ENCODE assay signal across 21 cellular contexts in genomic region chr10:117284726-117285494, GRCh38. TPM values are rescaled to one million over a fixed set of nuclear protein-coding genes. Genes with fewer than 3 reads are reported as not detected.
DNase-seq lines count a peak whose midpoint lies in the region; ATAC-seq, FAIRE-seq and TF ChIP-seq lines count a peak whose summit lies in the region.
"Had no signal": no experiment of that assay in that cellular context is flagged by ENCODE, and none has a peak within 500 bp of the region (broad histone marks: within the 10 kb centered on the region; RNA-seq: fewer than 3 reads in every experiment).

No MANE protein-coding gene starts in this region.

- H4K20me1 ChIP-seq in DND-41 (ENCODE audit: insufficient read depth, low read length) (no peaks in the 10 kb centered on the region), endothelial cell of umbilical vein (replicated peaks; ENCODE audit: control insufficient read depth, extremely low read depth, insufficient read depth, low read length) (no peaks in the 10 kb centered on the region)

- no peak for TF ChIP-seq POLR2A in endothelial cell of umbilical vein (IDR thresholded peaks at IDR 0.05; ENCODE audit: low read depth, low read length)

- no peaks in the 10 kb centered on the region for H3K9me3 ChIP-seq in DND-41 (ENCODE audit: insufficient read depth, low read length, severe bottlenecking)
- no peaks in the 10 kb centered on the region for H3K9me3 ChIP-seq in endothelial cell of umbilical vein (replicated peaks; ENCODE audit: control insufficient read depth, insufficient read depth, low read length)
- H3K9me3 ChIP-seq in neutrophil = no peaks in the 10 kb centered on the region
- H3K9me3 ChIP-seq: BE2C had no signal

- H3K4me1 ChIP-seq in DND-41 (ENCODE audit: insufficient read depth, low read length) (no peaks in the 10 kb centered on the region), endothelial cell of umbilical vein (ENCODE audit: control insufficient read depth, extremely low read depth, insufficient read depth, low read length) (no peaks in the 10 kb centered on the region), neutrophil (ENCODE audit: control insufficient read depth in 1 of 2, insufficient read depth in 1 of 2, low read depth in 1 of 2, low read length in 1 of 2) (no peaks in the 10 kb centered on the region)
- H3K4me1 ChIP-seq: BE2C had no signal

- CTCF ChIA-PET in endothelial cell of umbilical vein (lab: Charles Lee) = interaction anchor here (1.2 kb wide), 1 partner anchor 34 kb away, joined by 3 read pairs; no protein-coding TSS in a partner anchor

- intact Hi-C loops in endothelial cell of umbilical vein (cut with micrococcal nuclease) = no loop called here

- no TSS peak for BruUV-seq in endothelial cell of umbilical vein (replicated peaks; lab: Mats Ljungman, UMichigan)

- TF ChIP-seq CTCF in DND-41 (IDR thresholded peaks at IDR 0.05; ENCODE audit: borderline replicate concordance, extremely low read depth, low read length, poor library complexity, severe bottlenecking) (no peak), endothelial cell of umbilical vein (IDR thresholded peaks at IDR 0.05; ENCODE audit: extremely low read depth in 1 of 2, insufficient read depth in 1 of 2, low read depth in 1 of 2, low read length in 2 of 2) (no peak), neutrophil (IDR thresholded peaks at IDR 0.05) (no peak)

- H3K27ac ChIP-seq in DND-41 (ENCODE audit: low read length) (no peak overlapping the region), endothelial cell of umbilical vein (ENCODE audit: insufficient read depth, low read depth, low read length) (no peak overlapping the region), neutrophil (peak overlapping the region; percentile 46)
- H3K27ac ChIP-seq: HL-60 had no signal

- H2AFZ ChIP-seq in DND-41 (ENCODE audit: low read depth, low read length) = no peak overlapping the region
- no peak overlapping the region for H2AFZ ChIP-seq in endothelial cell of umbilical vein (ENCODE audit: low read depth, low read length)
- H2AFZ ChIP-seq: GM23338 had no signal

- H3K9me1 ChIP-seq in endothelial cell of umbilical vein (replicated peaks; ENCODE audit: control insufficient read depth, extremely low read depth, insufficient read depth, low read length) = no peaks in the 10 kb centered on the region

- H3K4me3 ChIP-seq in DND-41 (ENCODE audit: low read depth in 1 of 2, low read length in 2 of 2) (no peak overlapping the region), endothelial cell of umbilical vein (replicated peaks in 1 of 3; ENCODE audit: insufficient read depth in 1 of 3, low read depth in 1 of 3, low read length in 3 of 3) (no peak overlapping the region), neutrophil (ENCODE audit: low read depth in 1 of 2, low read length in 1 of 2) (no peak overlapping the region)
- peak overlapping the region; percentile 17 for H3K4me3 ChIP-seq in Jurkat, Clone E6-1 (ENCODE audit: low read length)
- H3K4me3 ChIP-seq: GM23338 had no signal

- H3K4me2 ChIP-seq in DND-41 (ENCODE audit: insufficient read depth, low read length) (no peak overlapping the region), endothelial cell of umbilical vein (ENCODE audit: insufficient read depth, low read length) (no peak overlapping the region)
- H3K4me2 ChIP-seq: GM23338 had no signal

- DNase-seq in DND-41 (peak; percentile 33), endothelial cell of umbilical vein (ENCODE audit: low read depth, low spot score) (no peak), DMS53 (lab: John Stamatoyannopoulos, UW) (no peak), DMS 273 (lab: John Stamatoyannopoulos, UW; ENCODE audit: unreplicated experiment) (no peak)
- peak; percentile 92 for DNase-seq in Jurkat, Clone E6-1 (ENCODE audit: low read depth, low spot score)
- DNase-seq: ACHN; BE2C; C1 segment of cervical spinal cord; CD4-positive, alpha-beta memory T cell; HCEC 1CT; IMR-90; KBM-7 had no signal

- H3K79me2 ChIP-seq in DND-41 (ENCODE audit: insufficient read depth, low read length) = no peaks in the 10 kb centered on the region
- no peaks in the 10 kb centered on the region for H3K79me2 ChIP-seq in endothelial cell of umbilical vein (ENCODE audit: control insufficient read depth, insufficient read depth, low read length)

- POLR2A ChIA-PET in endothelial cell of umbilical vein (lab: Charles Lee) = no interaction called here

- dilution Hi-C loops in endothelial cell of umbilical vein (cut with MboI; ENCODE audit: extremely low pct_ligation_motif_present, low sequenced_read_pairs) = no loop called here

- ATAC-seq in DND-41 (ENCODE audit: insufficient read depth, low read depth) = peak; percentile 39; the same call in 1 of the 3 replicates
- ATAC-seq in HG03442 (IDR thresholded peaks at IDR 0.05; ENCODE audit: unreplicated experiment) = no peak
- ATAC-seq: GM23338 had no signal

- H3K9ac ChIP-seq in DND-41 (ENCODE audit: low read depth, low read length) (no peak overlapping the region), endothelial cell of umbilical vein (replicated peaks; ENCODE audit: extremely low read depth, insufficient read depth, low read length) (no peak overlapping the region)

- peak; percentile 4 for FAIRE-seq in endothelial cell of umbilical vein (lab: Jason Lieb, UNC)
- FAIRE-seq: A204.1, G401.6, GM12892, H54 had no signal

- no peaks in the 10 kb centered on the region for H3K27me3 ChIP-seq in DND-41 (ENCODE audit: insufficient read depth, low read length, poor library complexity)
- H3K27me3 ChIP-seq in endothelial cell of umbilical vein (ENCODE audit: control insufficient read depth in 2 of 2, insufficient read depth in 2 of 2, low read length in 2 of 2) = no peaks in the 10 kb centered on the region
- H3K27me3 ChIP-seq in neutrophil = no peaks in the 10 kb centered on the region
- H3K27me3 ChIP-seq: BE2C had no signal

- H3K36me3 ChIP-seq in DND-41 (ENCODE audit: insufficient read depth, low read length) = peaks cover 66% of the 10 kb centered on the region
- H3K36me3 ChIP-seq in endothelial cell of umbilical vein (ENCODE audit: control insufficient read depth in 2 of 2, extremely low read depth in 1 of 2, insufficient read depth in 2 of 2, low read length in 2 of 2) = peaks cover 3 to 6% of the 10 kb centered on the region in 2 experiments
- peaks cover 58% of the 10 kb centered on the region for H3K36me3 ChIP-seq in neutrophil

TF ChIP-seq in endothelial cell of umbilical vein, 7 proteins besides CTCF, POLR2A, EP300 and RAD21:
- TF ChIP-seq GATA2 (IDR thresholded peaks at IDR 0.05; ENCODE audit: insufficient read depth, insufficient read length, low read depth, low read length) (no peak), EZH2 (IDR thresholded peaks at IDR 0.05; ENCODE audit: borderline replicate concordance, low read depth, low read length, severe bottlenecking) (no peak), FOS (IDR thresholded peaks at IDR 0.05; ENCODE audit: borderline replicate concordance, insufficient read depth, low read length) (no peak), POLR2AphosphoS5 (IDR thresholded peaks at IDR 0.05; ENCODE audit: insufficient read depth, low read depth, low read length) (no peak), JUN (IDR thresholded peaks at IDR 0.05; ENCODE audit: borderline replicate concordance, insufficient read depth, insufficient read length, low read depth) (no peak), MYC (IDR thresholded peaks at IDR 0.05; ENCODE audit: low read depth, low read length) (no peak)
- TF ChIP-seq, protein P1, sequence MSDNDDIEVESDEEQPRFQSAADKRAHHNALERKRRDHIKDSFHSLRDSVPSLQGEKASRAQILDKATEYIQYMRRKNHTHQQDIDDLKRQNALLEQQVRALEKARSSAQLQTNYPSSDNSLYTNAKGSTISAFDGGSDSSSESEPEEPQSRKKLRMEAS (IDR thresholded peaks at IDR 0.05; ENCODE audit: insufficient read depth, insufficient read length) = no peak

RNA-seq across cellular contexts. Expression of gene SLC18A2, which starts 44.0 kb away (rescaled TPM):
- 3.5 TPM for polyA plus RNA-seq in Jurkat, Clone E6-1 (2012; ENCODE audit: insufficient read depth, insufficient read length)
- not detected in 2 replicates for total RNA-seq in endothelial cell of umbilical vein
- not detected in 2 replicates for polyA plus RNA-seq in endothelial cell of umbilical vein
- polyA plus RNA-seq in endothelial cell of umbilical vein (2011; cell fraction: cytosol; rRNA removed) = not detected in 2 replicates
- polyA plus RNA-seq in endothelial cell of umbilical vein (2011; cell fraction: nucleus; rRNA removed) = not detected in 2 replicates
- polyA plus RNA-seq in endothelial cell of umbilical vein (2012) = not detected in 2 replicates
- not detected in 2 replicates for polyA minus RNA-seq in endothelial cell of umbilical vein
- polyA minus RNA-seq in endothelial cell of umbilical vein (2011; cell fraction: cytosol; rRNA and poly(A)+ RNA removed) = not detected
- not detected in 2 replicates for polyA minus RNA-seq in endothelial cell of umbilical vein (2011; cell fraction: nucleus; rRNA and poly(A)+ RNA removed)
- total RNA-seq: HT1080, IMR-90 had no signal
- polyA plus RNA-seq: IMR-90 had no signal

Comparison
In these comparisons a context has a peak if more than half of its experiments do, and no peak if none do; other contexts are left out.
1. DNase-seq: peak in DND-41 (single experiment) and Jurkat, Clone E6-1 (single experiment); none in endothelial cell of umbilical vein (single experiment), DMS53 (single experiment) and DMS 273 (single experiment).